In genomic region chr4:74410272-74410671, GRCh38 we compare ENCODE assay signal across 29 cellular contexts. TPM values are rescaled to one million over a fixed set of nuclear protein-coding genes. Genes with fewer than 3 reads are reported as not detected.
DNase-seq lines count a peak whose midpoint lies in the region; ATAC-seq, FAIRE-seq and TF ChIP-seq lines count a peak whose summit lies in the region.
"Had no signal": no experiment of that assay in that cellular context is flagged by ENCODE, and none has a peak within 500 bp of the region (broad histone marks: within the 10 kb centered on the region; RNA-seq: fewer than 3 reads in every experiment).

No MANE protein-coding gene starts in this region.

- no peaks in the 10 kb centered on the region for H4K20me1 ChIP-seq in H1 (replicated peaks in 1 of 2; ENCODE audit: control insufficient read depth in 1 of 2, insufficient read depth in 2 of 2, low read length in 2 of 2)

- no peak overlapping the region for H2BK120ac ChIP-seq in H1 (replicated peaks; ENCODE audit: low read depth, low read length)

- H3K56ac ChIP-seq in H1 (replicated peaks; ENCODE audit: insufficient read length, low read depth, low read length) = no peak overlapping the region

- H3K4me1 ChIP-seq in H1 (replicated peaks in 1 of 4; ENCODE audit: control insufficient read depth in 3 of 4, insufficient read depth in 4 of 4, low read length in 3 of 4) (0 out of 7 replicates have a peak, but pooled peaks cover 0 to 3% (median 0%) of the 10 kb centered on the region in 4 experiments), mesodermal cell (ENCODE audit: control insufficient read depth, insufficient read depth, low read length, poor library complexity, severe bottlenecking) (peaks cover 7% of the 10 kb centered on the region)
- H3K4me1 ChIP-seq: Peyer's patch, SJCRH30, upper lobe of right lung had no signal

- TF ChIP-seq CTCF in RWPE1 (conservative IDR thresholded peaks at IDR 0.05; ENCODE audit: low read depth) (no peak), H1 (IDR thresholded peaks at IDR 0.05; ENCODE audit: control extremely low read depth in 1 of 3, insufficient read depth in 1 of 3, low read depth in 1 of 3, low read length in 3 of 3) (no peak), omental fat pad (IDR thresholded peaks at IDR 0.05) (no peak)

- H2BK12ac ChIP-seq in H1 (ENCODE audit: low read depth, low read length) = 0 out of 2 replicates have a peak overlapping the region, but pooled peaks have one; percentile 18

- H3K27ac ChIP-seq in RWPE1 (no peak overlapping the region; the same call in 1 of the 2 replicates), H1 (ENCODE audit: low read depth, low read length) (no peak overlapping the region), mesodermal cell (ENCODE audit: low read depth, low read length, severe bottlenecking) (peak overlapping the region; percentile 32)
- H3K27ac ChIP-seq: Peyer's patch, SJCRH30, upper lobe of right lung had no signal

- H3K79me2 ChIP-seq in H1 (ENCODE audit: control insufficient read depth in 1 of 2, insufficient read depth in 2 of 2, low read length in 2 of 2) = no peaks in the 10 kb centered on the region

- no peak overlapping the region for H2AFZ ChIP-seq in H1 (ENCODE audit: low read length)

- 83% methylated on average over 2 of the region's 2 CpGs; no CpG with 5 or more reads in 1 of the 2 experiments for WGBS in H1 (ENCODE audit: extremely low coverage in 1 of 2, insufficient coverage in 1 of 2, insufficient read length in 1 of 2, insufficient replicate concordance in 2 of 2, low coverage in 1 of 2, low lambda C conversion rate in 2 of 2, missing lambda C conversion rate in 1 of 2), 2 experiments
- 79 to 83% methylated on average over 2 of the region's 2 CpGs for WGBS in mesodermal cell (ENCODE audit: insufficient coverage in 2 of 2), 2 experiments

- CTCF ChIA-PET in RWPE1 (lab: Yijun Ruan, JAX) = interaction anchor here (0.6 to 1.3 kb wide), 2 partner anchors 31 to 135 kb away, joined by 4 to 5 read pairs; no protein-coding TSS in a partner anchor
- CTCF ChIA-PET in H1 (lab: Charles Lee; ENCODE audit: partially characterized antibody) = interaction anchor here (0.6 to 2.0 kb wide), 6 partner anchors 10 to 111 kb away, joined by 3 to 6 read pairs (median 3); no protein-coding TSS in a partner anchor

- no peaks in the 10 kb centered on the region; the same call in 1 of the 2 replicates for H3K23me2 ChIP-seq in H1 (ENCODE audit: low read depth, low read length)

- H3K9me3 ChIP-seq in H1 (ENCODE audit: insufficient read depth in 2 of 2, low read depth in 1 of 2, low read length in 1 of 2) = no peaks in the 10 kb centered on the region
- H3K9me3 ChIP-seq in mesodermal cell (ENCODE audit: control insufficient read depth, low read length) = no peaks in the 10 kb centered on the region
- H3K9me3 ChIP-seq: Peyer's patch, SJCRH30, upper lobe of right lung had no signal

- H3K4ac ChIP-seq in H1 (replicated peaks; ENCODE audit: insufficient read length, low read depth, low read length) = no peak overlapping the region

- no peak overlapping the region for H3K4me2 ChIP-seq in H1 (ENCODE audit: insufficient read depth in 1 of 2, low read depth in 2 of 2, low read length in 2 of 2)

- POLR2A ChIA-PET in RWPE1 (lab: Yijun Ruan, JAX; ENCODE audit: low non-redundant PET) = interaction anchor here (0.6 to 1.4 kb wide), 4 partner anchors 12 to 88 kb away, joined by 3 to 9 read pairs (median 6); partner anchors contain the start of gene AREG
- POLR2A ChIA-PET in H1 (lab: Charles Lee; ENCODE audit: partially characterized antibody) = no interaction called here

- no peak overlapping the region for H2AK5ac ChIP-seq in H1 (ENCODE audit: low read depth, low read length)

- no peak overlapping the region for H2BK5ac ChIP-seq in H1 (ENCODE audit: low read depth, low read length)

- no peak for TF ChIP-seq POLR2A in H1 (IDR thresholded peaks at IDR 0.05; ENCODE audit: control extremely low read depth in 1 of 2, low read depth in 2 of 2, low read length in 2 of 2)

- no peak for FAIRE-seq in H1 (lab: Jason Lieb, UNC)
- FAIRE-seq: HTR-8/SVneo had no signal

- H2BK20ac ChIP-seq in H1 (ENCODE audit: low read length) = no peak overlapping the region

- H4K5ac ChIP-seq in H1 (ENCODE audit: insufficient read length, low read depth, low read length) = no peak overlapping the region

- no peak overlapping the region for H4K91ac ChIP-seq in H1 (replicated peaks; ENCODE audit: insufficient read length, low read length)

- H3K18ac ChIP-seq in H1 (ENCODE audit: extremely low read depth, low read length) = no peak overlapping the region

- ATAC-seq in omental fat pad (ENCODE audit: low FRiP score) = no peak
- ATAC-seq: activated CD8-positive, alpha-beta T cell treated with anti-CD3 and anti-CD28 coated beads for 36 hours; left cardiac atrium; T-cell; upper lobe of right lung had no signal

- no peak overlapping the region for H3K9ac ChIP-seq in H1 (replicated peaks in 1 of 4; ENCODE audit: extremely low read depth in 1 of 4, low read depth in 3 of 4, low read length in 3 of 4)

- H3K36me3 ChIP-seq in H1 (ENCODE audit: control insufficient read depth in 2 of 4, insufficient read depth in 4 of 4, low read length in 3 of 4) (no peaks in the 10 kb centered on the region), mesodermal cell (ENCODE audit: control insufficient read depth, insufficient read depth, low read length) (no peaks in the 10 kb centered on the region)
- H3K36me3 ChIP-seq: Peyer's patch, SJCRH30, upper lobe of right lung had no signal

- peak; percentile 18 for DNase-seq in GM03348 (ENCODE audit: low spot score)
- peak; percentile 59 for DNase-seq in RWPE1 (ENCODE audit: low spot score)
- no peak for DNase-seq in H1 (ENCODE audit: low read depth in 1 of 2, low spot score in 2 of 2)
- DNase-seq in T-helper 2 cell = no peak
- DNase-seq in NCI-H2196 treated with DMSO at 0.1 percent for 48 hours (lab: John Stamatoyannopoulos, UW; ENCODE audit: unreplicated experiment) = no peak
- DNase-seq in NCI-H774 (lab: John Stamatoyannopoulos, UW) = no peak
- no peak for DNase-seq in omental fat pad (ENCODE audit: low spot score)
- DNase-seq: activated CD4-positive, alpha-beta T cell treated with anti-CD3 and anti-CD28 coated beads for 1 hour; activated CD8-positive, alpha-beta T cell treated with anti-CD3 and anti-CD28 coated beads for 36 hours; activated effector memory CD4-positive, alpha-beta T cell treated with anti-CD3 and anti-CD28 coated beads, Interleukin-2, amount 50 U/mL, for 16 hours; activated T-cell treated with anti-CD3 and anti-CD28 coated beads for 4 hours; cortex of kidney; glutamatergic neuron; KG1; left cardiac atrium; naive B cell; NCI-H1436 treated with DMSO at 0.1 percent for 48 hours; NCI-H2107; NCI-H526; nucleus accumbens; Peyer's patch; SJCRH30; substantia nigra; T-cell; upper lobe of right lung had no signal

- no peak overlapping the region for H4K8ac ChIP-seq in H1 (ENCODE audit: extremely low read depth, insufficient read depth, low read length)

- H3K14ac ChIP-seq in H1 (ENCODE audit: insufficient read length) = no peak overlapping the region

- no peak for TF ChIP-seq EP300 in H1 (IDR thresholded peaks at IDR 0.05; ENCODE audit: borderline replicate concordance in 1 of 2, low read depth in 2 of 2, low read length in 2 of 2)

- H2BK15ac ChIP-seq in H1 (ENCODE audit: low read length) = no peak overlapping the region

- H3K27me3 ChIP-seq in H1 (replicated peaks in 1 of 4; ENCODE audit: control insufficient read depth in 3 of 4, extremely low read depth in 1 of 4, insufficient read depth in 3 of 4, low read length in 3 of 4) = no peaks in the 10 kb centered on the region
- H3K27me3 ChIP-seq: Peyer's patch, SJCRH30, upper lobe of right lung had no signal

- no peaks in the 10 kb centered on the region for H3K79me1 ChIP-seq in H1 (ENCODE audit: low read depth, low read length)

- H3K4me3 ChIP-seq in H1 (ENCODE audit: extremely low read depth in 1 of 4, insufficient read depth in 2 of 4, low read depth in 3 of 4, low read length in 4 of 4) (no peak overlapping the region), mesodermal cell (ENCODE audit: extremely low read depth, insufficient read depth, low read length, poor library complexity, severe bottlenecking) (no peak overlapping the region)
- H3K4me3 ChIP-seq: Peyer's patch, SJCRH30, skin epidermis, upper lobe of right lung had no signal

- no peak overlapping the region for H3K23ac ChIP-seq in H1 (ENCODE audit: insufficient read length)

- no peak for TF ChIP-seq RAD21 in H1 (IDR thresholded peaks at IDR 0.05 in 1 of 2, conservative IDR thresholded peaks at IDR 0.05 in 1 of 2; ENCODE audit: low read depth in 2 of 2, low read length in 2 of 2)

TF ChIP-seq in H1, 55 proteins besides CTCF, POLR2A, EP300 and RAD21 (continues in another document):
- TF ChIP-seq, protein P1, sequence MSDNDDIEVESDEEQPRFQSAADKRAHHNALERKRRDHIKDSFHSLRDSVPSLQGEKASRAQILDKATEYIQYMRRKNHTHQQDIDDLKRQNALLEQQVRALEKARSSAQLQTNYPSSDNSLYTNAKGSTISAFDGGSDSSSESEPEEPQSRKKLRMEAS (IDR thresholded peaks at IDR 0.05) = no peak
- no peak for TF ChIP-seq TAF1 (IDR thresholded peaks at IDR 0.05; ENCODE audit: low read depth, low read length)

RNA-seq across cellular contexts. Expression of gene AREG, which starts 34.7 kb away (rescaled TPM):
- not detected in 2 replicates for total RNA-seq in H1 (2021; fragmentation: NEBNext Ultra II Directional; extraction: Animal tissue kit (Norgen Biotek cat#: 25700))
- not detected in 2 replicates for polyA plus RNA-seq in H1 (2011; rRNA removed)
- polyA plus RNA-seq in H1 (2011; cell fraction: cytosol; rRNA removed) = not detected
- polyA plus RNA-seq in H1 (2011; cell fraction: nucleus; rRNA removed) = not detected
- not detected in 4 replicates for polyA plus RNA-seq in H1 (2012, experiment 1 of 2)
- polyA plus RNA-seq in H1 (2012, experiment 2 of 2) = not detected
- 0.51 TPM for polyA plus RNA-seq in H1 (2013, experiment 1 of 2)
- polyA plus RNA-seq in H1 (2013, experiment 2 of 2) = 0.52 TPM
- not detected in 2 replicates for polyA minus RNA-seq in H1 (2011; rRNA and poly(A)+ RNA removed)
- not detected for polyA minus RNA-seq in H1 (2011; cell fraction: cytosol; rRNA and poly(A)+ RNA removed)
- polyA minus RNA-seq in H1 (2011; cell fraction: nucleus; rRNA and poly(A)+ RNA removed) = not detected
- polyA plus RNA-seq in mesodermal cell (2013, experiment 1 of 2) = 6.9 TPM
- polyA plus RNA-seq in mesodermal cell (2013, experiment 2 of 2) = 7.8 TPM
- total RNA-seq in omental fat pad = 100 to 1,000 TPM in 1 of 4 donors, 10 to 100 TPM in 3; 31.2 to 202 (median 43.7) TPM
- total RNA-seq: A673, SJCRH30 had no signal

RNA-seq across cellular contexts. Expression of gene EREG, which starts 45.3 kb away (rescaled TPM):
- not detected in 2 replicates for total RNA-seq in H1 (2021; fragmentation: NEBNext Ultra II Directional; extraction: Animal tissue kit (Norgen Biotek cat#: 25700))
- not detected in 2 replicates for polyA plus RNA-seq in H1 (2011; rRNA removed)
- polyA plus RNA-seq in H1 (2011; cell fraction: cytosol; rRNA removed) = not detected
- not detected for polyA plus RNA-seq in H1 (2011; cell fraction: nucleus; rRNA removed)
- not detected in 4 replicates for polyA plus RNA-seq in H1 (2012, experiment 1 of 2)
- not detected for polyA plus RNA-seq in H1 (2012, experiment 2 of 2)
- not detected for polyA plus RNA-seq in H1 (2013, experiment 1 of 2)
- polyA plus RNA-seq in H1 (2013, experiment 2 of 2) = 0.02 TPM
- polyA minus RNA-seq in H1 (2011; rRNA and poly(A)+ RNA removed) = not detected in 2 replicates
- polyA minus RNA-seq in H1 (2011; cell fraction: cytosol; rRNA and poly(A)+ RNA removed) = not detected
- not detected for polyA minus RNA-seq in H1 (2011; cell fraction: nucleus; rRNA and poly(A)+ RNA removed)
- polyA plus RNA-seq in mesodermal cell (2013, experiment 1 of 2) = not detected
- polyA plus RNA-seq in mesodermal cell (2013, experiment 2 of 2) = not detected
- total RNA-seq in omental fat pad = 10 to 100 TPM in 1 of 4 donors, 1 to 10 TPM in 3; 1.7 to 16.3 (median 7.9) TPM
- total RNA-seq: activated CD8-positive, alpha-beta T cell treated with anti-CD3 and anti-CD28 coated beads for 36 hours; SJCRH30 had no signal

Comparison
In these comparisons a context has a peak if more than half of its experiments do, and no peak if none do; other contexts are left out.
1. DNase-seq: peak in GM03348 (single experiment) and RWPE1 (single experiment); none in H1 (0 of 2), T-helper 2 cell (0 of 5), NCI-H2196 treated with DMSO at 0.1 percent for 48 hours (single experiment), NCI-H774 (single experiment) and omental fat pad (single experiment).
2. RNA of gene AREG, which starts 34.7 kb away (total RNA-seq): 31.2 to 202 TPM in omental fat pad; not detected in H1; every median in the first group is over 10 times any median in the second.